ENCODE assay signal across 16 cellular contexts in genomic region chr1:158246650-158247049, GRCh38. TPM values are rescaled to one million over a fixed set of nuclear protein-coding genes. Genes with fewer than 3 reads are reported as not detected.
A peak's percentile ranks its signal among the peaks of the same experiment; 100 is the strongest.
DNase-seq lines count a peak whose midpoint lies in the region; ATAC-seq and TF ChIP-seq lines count a peak whose summit lies in the region.
"Had no signal": no experiment of that assay in that cellular context is flagged by ENCODE, and none has a peak within 500 bp of the region (broad histone marks: within the 10 kb centered on the region; RNA-seq: fewer than 3 reads in every experiment).

No MANE protein-coding gene starts in this region.

- H3K27me3 ChIP-seq in H9 (ENCODE audit: insufficient read depth, low read length) = no peaks in the 10 kb centered on the region
- no peaks in the 10 kb centered on the region for H3K27me3 ChIP-seq in Panc1 (ENCODE audit: control insufficient read depth, insufficient read depth, low read length)
- H3K27me3 ChIP-seq: testis had no signal

- no peak overlapping the region for H3K23ac ChIP-seq in H9 (ENCODE audit: insufficient read length, low read depth, low read length)

- H2BK15ac ChIP-seq in H9 (ENCODE audit: low read depth, low read length) = no peak overlapping the region

- no peak overlapping the region for H3K14ac ChIP-seq in H9 (ENCODE audit: insufficient read depth, low read length)

- H4K5ac ChIP-seq in H9 (ENCODE audit: insufficient read length, low read depth, low read length) = no peak overlapping the region

- H3K27ac ChIP-seq in H9 (ENCODE audit: insufficient read length, low read depth, low read length) = no peak overlapping the region
- H3K27ac ChIP-seq in Panc1 (ENCODE audit: low read length) = no peak overlapping the region
- H3K27ac ChIP-seq: testis had no signal

- ATAC-seq in Panc1 (no peak), HG03571 (IDR thresholded peaks at IDR 0.05; ENCODE audit: unreplicated experiment) (no peak)

- no CpG with 5 or more reads among the region's 7 CpGs for WGBS in H9 (ENCODE audit: extremely low coverage, insufficient read length, low lambda C conversion rate)

- H3K23me2 ChIP-seq in H9 (ENCODE audit: insufficient read length, low read depth, low read length, poor library complexity, severe bottlenecking) = no peaks in the 10 kb centered on the region

- in situ Hi-C loops in Panc1 (cut with HindIII; ENCODE audit: low pct_unique_long_range_greater_than_20kb, low sequenced_read_pairs) = no loop called here

- H3K4me1 ChIP-seq in H9 (ENCODE audit: insufficient read depth, low read length) (no peaks in the 10 kb centered on the region), Panc1 (ENCODE audit: control insufficient read depth, insufficient read depth, low read length) (no peaks in the 10 kb centered on the region)
- H3K4me1 ChIP-seq: testis had no signal

- no peak overlapping the region for H2BK12ac ChIP-seq in H9 (ENCODE audit: insufficient read length, low read depth, low read length)

- no peak overlapping the region for H2BK120ac ChIP-seq in H9 (ENCODE audit: low read depth, low read length, poor library complexity, severe bottlenecking)

- H3K79me2 ChIP-seq in H9 (ENCODE audit: insufficient read depth, low read length) = no peaks in the 10 kb centered on the region

- H4K8ac ChIP-seq in H9 (replicated peaks; ENCODE audit: insufficient read length, low read depth, low read length) = no peak overlapping the region

- H3K9ac ChIP-seq in H9 (ENCODE audit: extremely low read depth, insufficient read length, low read length) = no peak overlapping the region
- H3K9ac ChIP-seq: SK-N-SH had no signal

- CTCF ChIA-PET in Panc1 (lab: Charles Lee) = no interaction called here

- no peak overlapping the region for H2AK5ac ChIP-seq in H9 (ENCODE audit: insufficient read length, low read length)

- no peak overlapping the region for H2AFZ ChIP-seq in H9 (ENCODE audit: low read length)

- POLR2A ChIA-PET in Panc1 (lab: Charles Lee) = no interaction called here

- H3K4me3 ChIP-seq in Panc1 (ENCODE audit: low read depth in 2 of 2, low read length in 2 of 2) = no peak overlapping the region
- H3K4me3 ChIP-seq: testis had no signal

- no peaks in the 10 kb centered on the region for H4K20me1 ChIP-seq in H9 (ENCODE audit: control insufficient read depth, insufficient read depth, insufficient read length)

- H3K36me3 Mint-ChIP-seq in H9 (ENCODE audit: insufficient read depth in 1 of 3, low read depth in 3 of 3) (no peaks in the 10 kb centered on the region), mesothelial cell of epicardium (no peaks in the 10 kb centered on the region)
- no peaks in the 10 kb centered on the region for H3K36me3 Mint-ChIP-seq in activated T-helper 2 cell treated with anti-CD3 and anti-CD28 coated beads, Interferon-gamma antibody, Interleukin-2, Interleukin-4, amounts not matched to agents 10 μg/mL and 5 μg/mL and 100 μg/mL, durations not matched to agents 14 hours and 24 hours and 36 hours (ENCODE audit: low read depth)
- H3K36me3 Mint-ChIP-seq: immature natural killer cell had no signal

- H3K27me3 Mint-ChIP-seq in H9 (ENCODE audit: low read depth) (no peaks in the 10 kb centered on the region), mesothelial cell of epicardium (ENCODE audit: low read depth) (peaks cover 5% of the 10 kb centered on the region)
- peaks cover 55% of the 10 kb centered on the region for H3K27me3 Mint-ChIP-seq in activated T-helper 2 cell treated with anti-CD3 and anti-CD28 coated beads, Interferon-gamma antibody, Interleukin-2, Interleukin-4, amounts not matched to agents 10 μg/mL and 5 μg/mL and 100 μg/mL, durations not matched to agents 14 hours and 24 hours and 36 hours (ENCODE audit: low read depth)

- no peaks in the 10 kb centered on the region for H3K36me3 ChIP-seq in Panc1 (ENCODE audit: control insufficient read depth, insufficient read depth, low read length)

- no peak overlapping the region for H3K56ac ChIP-seq in H9 (ENCODE audit: insufficient read length, low read depth, low read length)

- no TSS peak for BruUV-seq in Panc1 (replicated peaks; lab: Mats Ljungman, UMichigan)

- H3K27ac Mint-ChIP-seq in H9 (no peak overlapping the region), mesothelial cell of epicardium (peak overlapping the region; percentile 62)
- no peak overlapping the region for H3K27ac Mint-ChIP-seq in activated T-helper 2 cell treated with anti-CD3 and anti-CD28 coated beads, Interferon-gamma antibody, Interleukin-2, Interleukin-4, amounts not matched to agents 10 μg/mL and 5 μg/mL and 100 μg/mL, durations not matched to agents 14 hours and 24 hours and 36 hours
- H3K27ac Mint-ChIP-seq: immature natural killer cell had no signal

- no peaks in the 10 kb centered on the region for H3K9me3 Mint-ChIP-seq in H9
- peaks cover 3% of the 10 kb centered on the region for H3K9me3 Mint-ChIP-seq in mesothelial cell of epicardium
- no peaks in the 10 kb centered on the region for H3K9me3 Mint-ChIP-seq in activated T-helper 2 cell treated with anti-CD3 and anti-CD28 coated beads, Interferon-gamma antibody, Interleukin-2, Interleukin-4, amounts not matched to agents 10 μg/mL and 5 μg/mL and 100 μg/mL, durations not matched to agents 14 hours and 24 hours and 36 hours

- H2BK5ac ChIP-seq in H9 (ENCODE audit: insufficient read length, low read length) = no peak overlapping the region

- no peak overlapping the region for H3K4me3 Mint-ChIP-seq in H9
- H3K4me3 Mint-ChIP-seq in mesothelial cell of epicardium = no peak overlapping the region
- H3K4me3 Mint-ChIP-seq in activated T-helper 2 cell treated with anti-CD3 and anti-CD28 coated beads, Interferon-gamma antibody, Interleukin-2, Interleukin-4, amounts not matched to agents 10 μg/mL and 5 μg/mL and 100 μg/mL, durations not matched to agents 14 hours and 24 hours and 36 hours (ENCODE audit: low read depth) = no peak overlapping the region

- no peak overlapping the region for H3T11ph ChIP-seq in H9 (ENCODE audit: low read length)

- peak; percentile 32; the same call in 2 of the 3 replicates for TF ChIP-seq CTCF in H9 (conservative IDR thresholded peaks at IDR 0.05)
- peak; percentile 8; the same call in 1 of the 2 replicates for TF ChIP-seq CTCF in Panc1 (IDR thresholded peaks at IDR 0.05)
- TF ChIP-seq CTCF in mesothelial cell of epicardium (IDR thresholded peaks at IDR 0.05; ENCODE audit: unreplicated experiment) = no peak

- H3K4ac ChIP-seq in H9 (ENCODE audit: low read depth, low read length) = no peak overlapping the region

- H3K4me1 Mint-ChIP-seq in H9 = no peaks in the 10 kb centered on the region
- peaks cover 9% of the 10 kb centered on the region for H3K4me1 Mint-ChIP-seq in mesothelial cell of epicardium
- peaks cover 25% of the 10 kb centered on the region for H3K4me1 Mint-ChIP-seq in activated T-helper 2 cell treated with anti-CD3 and anti-CD28 coated beads, Interferon-gamma antibody, Interleukin-2, Interleukin-4, amounts not matched to agents 10 μg/mL and 5 μg/mL and 100 μg/mL, durations not matched to agents 14 hours and 24 hours and 36 hours (ENCODE audit: low read depth)

- H4K91ac ChIP-seq in H9 (ENCODE audit: insufficient read length, low read depth, low read length) = no peak overlapping the region

- DNase-seq in NOMO-1 treated with DMSO at 0.1 percent for 48 hours (lab: John Stamatoyannopoulos, UW; ENCODE audit: unreplicated experiment) (peak; percentile 6), NOMO-1 (lab: John Stamatoyannopoulos, UW; ENCODE audit: unreplicated experiment in 2 of 2) (no peak), H9 (no peak), Panc1 (ENCODE audit: low read depth, low spot score) (no peak), mesothelial cell of epicardium (ENCODE audit: low spot score in 2 of 2, unreplicated experiment in 2 of 2) (no peak)
- no peak for DNase-seq in activated T-helper 2 cell treated with anti-CD3 and anti-CD28 coated beads, Interferon-gamma antibody, Interleukin-2, Interleukin-4, amounts not matched to agents 10 μg/mL and 5 μg/mL and 100 μg/mL, durations not matched to agents 14 hours and 24 hours and 36 hours (ENCODE audit: low spot score)
- no peak for DNase-seq in activated CD8-positive, alpha-beta memory T cell treated with anti-CD3 and anti-CD28 coated beads, Interleukin-2, amount 50 U/mL, for 4 hours
- DNase-seq: ACHN; activated CD4-positive, alpha-beta T cell treated with anti-CD3 and anti-CD28 coated beads for 4 hours; activated naive CD4-positive, alpha-beta T cell treated with Interleukin-2 at 50 U/mL for 16 hours; immature natural killer cell; SK-N-SH; testis had no signal

- intact Hi-C loops in Panc1 (cut with micrococcal nuclease; ENCODE audit: unreplicated experiment) = no loop called here
- intact Hi-C loops in activated T-helper 2 cell treated with anti-CD3 and anti-CD28 coated beads, Interferon-gamma antibody, Interleukin-2, Interleukin-4, amounts not matched to agents 10 μg/mL and 5 μg/mL and 100 μg/mL, durations not matched to agents 14 hours and 24 hours and 36 hours (cut with micrococcal nuclease) = no loop called here

- no peak overlapping the region for H3K18ac ChIP-seq in H9 (ENCODE audit: insufficient read length, low read depth, low read length)

- H2BK20ac ChIP-seq in H9 (ENCODE audit: low read depth, low read length, poor library complexity, severe bottlenecking) = no peak overlapping the region

- H3K9me3 ChIP-seq in H9 (ENCODE audit: control insufficient read depth, low read depth, low read length) = no peaks in the 10 kb centered on the region
- no peaks in the 10 kb centered on the region for H3K9me3 ChIP-seq in Panc1 (ENCODE audit: control insufficient read depth, insufficient read depth, low read depth, low read length)
- H3K9me3 ChIP-seq: SK-N-SH, testis had no signal

- H3K4me2 ChIP-seq in H9 (ENCODE audit: insufficient read depth, insufficient read length, low read length) = no peak overlapping the region
- H3K4me2 ChIP-seq: SK-N-SH had no signal

- no peaks in the 10 kb centered on the region for H3K79me1 ChIP-seq in H9 (ENCODE audit: insufficient read depth, low read depth, low read length, poor library complexity, severe bottlenecking)

RNA-seq across cellular contexts. Expression of gene CD1A, which starts 7.6 kb away (rescaled TPM):
- total RNA-seq in H9 (2021) = not detected in 2 replicates
- total RNA-seq in Panc1 (2021; ENCODE audit: unreplicated experiment) = not detected
- polyA plus RNA-seq in Panc1 (2012; ENCODE audit: insufficient read length) = not detected
- total RNA-seq in mesothelial cell of epicardium = 0.09 TPM in 1 of 3 replicates, not detected in the others
- total RNA-seq in activated T-helper 2 cell treated with anti-CD3 and anti-CD28 coated beads, Interferon-gamma antibody, Interleukin-2, Interleukin-4, amounts not matched to agents 10 μg/mL and 5 μg/mL and 100 μg/mL, durations not matched to agents 14 hours and 24 hours and 36 hours = not detected in 2 replicates
- total RNA-seq: chondrocyte, myocyte had no signal
- polyA plus RNA-seq: SK-N-SH had no signal

RNA-seq across cellular contexts. Expression of gene CD1C, which starts 43.1 kb away (rescaled TPM):
- total RNA-seq in H9 (2021) (not detected in 2 replicates), Panc1 (2021; ENCODE audit: unreplicated experiment) (not detected), mesothelial cell of epicardium (not detected in 3 replicates)
- polyA plus RNA-seq in Panc1 (2012; ENCODE audit: insufficient read length) = not detected
- total RNA-seq in activated T-helper 2 cell treated with anti-CD3 and anti-CD28 coated beads, Interferon-gamma antibody, Interleukin-2, Interleukin-4, amounts not matched to agents 10 μg/mL and 5 μg/mL and 100 μg/mL, durations not matched to agents 14 hours and 24 hours and 36 hours = 0.46 TPM in 1 of 2 replicates, not detected in the other
- total RNA-seq: chondrocyte, myocyte had no signal
- polyA plus RNA-seq: SK-N-SH had no signal
